In the genomic region with DNA sequence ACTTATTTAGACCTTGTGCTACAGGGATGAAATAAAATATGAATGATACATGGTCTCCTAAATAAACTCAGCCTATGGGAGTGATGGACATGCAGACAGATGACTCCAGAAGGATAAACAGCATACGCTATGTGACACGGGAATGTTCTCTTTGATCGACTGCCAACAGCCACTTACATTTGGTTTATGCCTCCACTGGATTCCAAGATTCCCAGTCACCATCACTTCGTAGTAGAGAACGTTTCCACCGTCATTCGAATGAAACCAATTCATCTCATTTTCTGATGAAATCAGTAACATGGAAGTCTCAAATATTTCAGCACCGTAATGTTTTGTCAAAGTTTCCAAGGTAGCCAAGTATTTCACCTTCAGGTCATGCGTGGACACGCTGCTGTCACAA, we compare ENCODE assay signal across 17 cellular contexts.
DNase-seq lines count a peak whose midpoint lies in the region; ATAC-seq and TF ChIP-seq lines count a peak whose summit lies in the region.
"Had no signal": no experiment of that assay in that cellular context is flagged by ENCODE, and none has a peak within 500 bp of the region (broad histone marks: within the 10 kb centered on the region; RNA-seq: fewer than 3 reads in every experiment).

No MANE protein-coding gene starts in this region.

- H3K4me3 ChIP-seq in brain microvascular endothelial cell (ENCODE audit: low read depth, low read length): no peak overlapping the region
- H3K4me3 ChIP-seq in prostate gland: no peak overlapping the region
- H3K4me3 ChIP-seq: BLaER1, GM12878 had no signal

- H3K4me1 Mint-ChIP-seq in memory B cell: peaks cover 40% of the 10 kb centered on the region

- intact Hi-C loops in prostate gland (cut with DNase I): loop anchor here (10.0 kb wide), 1 partner anchor 338 kb away; no protein-coding TSS in a partner anchor

- no peaks in the 10 kb centered on the region for H3K27me3 Mint-ChIP-seq in memory B cell
- H3K27me3 Mint-ChIP-seq: CD4-positive, alpha-beta memory T cell had no signal

- in situ Hi-C loops in brain microvascular endothelial cell (cut with HindIII; ENCODE audit: low pct_ligation_motif_present, low sequenced_read_pairs): no loop called here

- no peaks in the 10 kb centered on the region for H3K4me1 ChIP-seq in prostate gland (replicated peaks)

- H3K27ac ChIP-seq in brain microvascular endothelial cell: no peak overlapping the region
- H3K27ac ChIP-seq in prostate gland: no peak overlapping the region
- H3K27ac ChIP-seq: BLaER1, HL-60 had no signal

- TF ChIP-seq POLR2A in prostate gland (IDR thresholded peaks at IDR 0.05): no peak

- peaks cover 33% of the 10 kb centered on the region for H3K36me3 Mint-ChIP-seq in memory B cell

- DNase-seq in NCI-H1694 (lab: John Stamatoyannopoulos, UW) (peak; percentile 12), brain microvascular endothelial cell (peak; percentile 33), memory B cell (ENCODE audit: low spot score in 2 of 2) (no peak), COLO668 (lab: John Stamatoyannopoulos, UW; ENCODE audit: unreplicated experiment) (no peak), prostate gland (ENCODE audit: low spot score) (no peak), SHP77 (lab: John Stamatoyannopoulos, UW) (no peak)
- no peak for DNase-seq in central memory CD4-positive, alpha-beta T cell
- DNase-seq: 8988T; Calu3; CD4-positive, alpha-beta memory T cell; DND-41; EL; H9 had no signal

- H3K27me3 ChIP-seq in brain microvascular endothelial cell (replicated peaks): no peaks in the 10 kb centered on the region
- no peaks in the 10 kb centered on the region for H3K27me3 ChIP-seq in prostate gland (replicated peaks; ENCODE audit: insufficient read depth)
- H3K27me3 ChIP-seq: BLaER1 had no signal

- TF ChIP-seq CTCF in brain microvascular endothelial cell (IDR thresholded peaks at IDR 0.05; ENCODE audit: low read depth, low read length, missing control alignments) (no peak), prostate gland (IDR thresholded peaks at IDR 0.05) (no peak)

- ATAC-seq in memory B cell (ENCODE audit: low read depth): no peak
- ATAC-seq: GM12878 had no signal

- H3K36me3 ChIP-seq in brain microvascular endothelial cell (replicated peaks): peaks cover 32% of the 10 kb centered on the region
- no peaks in the 10 kb centered on the region for H3K36me3 ChIP-seq in prostate gland

- H3K9me3 Mint-ChIP-seq in memory B cell: no peaks in the 10 kb centered on the region
- H3K9me3 Mint-ChIP-seq: CD14-positive monocyte, H9 had no signal

- no peak overlapping the region for H3K4me3 Mint-ChIP-seq in memory B cell
- H3K4me3 Mint-ChIP-seq: CD14-positive monocyte; CD4-positive, alpha-beta memory T cell; H9 had no signal

- WGBS in prostate gland: 84% methylated on average over 10 of the region's 10 CpGs

- no peaks in the 10 kb centered on the region for H3K9me3 ChIP-seq in prostate gland
- H3K9me3 ChIP-seq: BLaER1 had no signal

- peak overlapping the region; percentile 55 for H3K27ac Mint-ChIP-seq in memory B cell
- H3K27ac Mint-ChIP-seq: H9 had no signal

Comparison
In these comparisons a context has a peak if more than half of its experiments do, and no peak if none do; other contexts are left out.
1. DNase-seq: peak in NCI-H1694 (single experiment) and brain microvascular endothelial cell (single experiment); none in memory B cell (0 of 2), COLO668 (single experiment), central memory CD4-positive, alpha-beta T cell (single experiment), prostate gland (single experiment) and SHP77 (0 of 2).